In genomic region chr6:30957716-30958115, GRCh38 we compare ENCODE assay signal across 18 cellular contexts. TPM values are rescaled to one million over a fixed set of nuclear protein-coding genes. Genes with fewer than 3 reads are reported as not detected.
DNase-seq lines count a peak whose midpoint lies in the region; ATAC-seq lines count a peak whose summit lies in the region.
"Had no signal": no experiment of that assay in that cellular context is flagged by ENCODE, and none has a peak within 500 bp of the region (broad histone marks: within the 10 kb centered on the region; RNA-seq: fewer than 3 reads in every experiment).

No MANE protein-coding gene starts in this region.

- peaks cover 13% of the 10 kb centered on the region for H3K4me1 Mint-ChIP-seq in T-helper 17 cell

- DNase-seq in ELF-1 (ENCODE audit: low read depth, low spot score) (peak; percentile 71), T-helper 17 cell (no peak), left kidney (ENCODE audit: low read depth, low spot score) (peak; percentile 28), NCI-H748 treated with DMSO at 0.1 percent for 48 hours (lab: John Stamatoyannopoulos, UW) (no peak)
- no peak for DNase-seq in stimulated activated CD4-positive, alpha-beta T cell treated with anti-CD3 and anti-CD28 coated beads, Interleukin-1b, Interleukin-23, amount 100 ng/mL, for 48 hours
- DNase-seq: ACHN; BE2C; C1 segment of cervical spinal cord; CD4-positive, alpha-beta T cell; DMS153; DMS79; GF-D8; H9 had no signal

- H3K9me3 ChIP-seq in T-helper 17 cell (ENCODE audit: control insufficient read depth, low read length, poor library complexity, severe bottlenecking), result no peaks in the 10 kb centered on the region
- H3K9me3 ChIP-seq: BE2C had no signal

- peaks cover 26% of the 10 kb centered on the region for H3K27me3 Mint-ChIP-seq in T-helper 17 cell

- ATAC-seq in T-helper 17 cell (no peak), HG02840 (IDR thresholded peaks at IDR 0.05; ENCODE audit: low FRiP score, unreplicated experiment) (no peak)
- ATAC-seq: HepG2 had no signal

- H3K36me3 Mint-ChIP-seq in T-helper 17 cell (ENCODE audit: low read depth), result no peaks in the 10 kb centered on the region
- H3K36me3 Mint-ChIP-seq: IgD-negative memory B cell had no signal

- no peak overlapping the region for H3K4me3 Mint-ChIP-seq in T-helper 17 cell
- H3K4me3 Mint-ChIP-seq: H9 had no signal

- H3K27ac Mint-ChIP-seq in T-helper 17 cell, result peak overlapping the region; percentile 70
- H3K27ac Mint-ChIP-seq: H9 had no signal

RNA-seq across cellular contexts. Expression of gene MUCL3, which starts 16.9 kb away (rescaled TPM):
- not detected for total RNA-seq in T-helper 17 cell
- total RNA-seq: CD4-positive, alpha-beta T cell; Daoy; HepG2 had no signal

RNA-seq across cellular contexts. Expression of gene SFTA2, which starts 25.7 kb away (rescaled TPM):
- total RNA-seq in T-helper 17 cell, result not detected
- total RNA-seq: CD4-positive, alpha-beta T cell; Daoy; H1; H9; HepG2 had no signal

RNA-seq across cellular contexts. Expression of gene MUC21, which starts 25.8 kb away (rescaled TPM):
- total RNA-seq in T-helper 17 cell, result not detected
- total RNA-seq: CD4-positive, alpha-beta T cell; Daoy; H1; H9; HepG2 had no signal

RNA-seq across cellular contexts. Expression of gene VARS2, which starts 43.7 kb away (rescaled TPM):
- 10 to 100 TPM; 24.4 to 30.5 TPM for total RNA-seq in T-helper 17 cell

RNA-seq across cellular contexts. Expression of gene GTF2H4, which starts 49.7 kb away (rescaled TPM):
- total RNA-seq in T-helper 17 cell, result 10 to 100 TPM; 11.6 to 19.7 TPM

Comparison
In these comparisons a context has a peak if more than half of its experiments do, and no peak if none do; other contexts are left out.
1. DNase-seq: peak in ELF-1 (single experiment) and left kidney (single experiment); none in T-helper 17 cell (0 of 3), stimulated activated CD4-positive, alpha-beta T cell treated with anti-CD3 and anti-CD28 coated beads, Interleukin-1b, Interleukin-23, amount 100 ng/mL, for 48 hours (single experiment) and NCI-H748 treated with DMSO at 0.1 percent for 48 hours (single experiment).